12 cellular contexts compared by ENCODE assay signal in genomic region chr3:45178131-45179023, GRCh38. TPM values are rescaled to one million over a fixed set of nuclear protein-coding genes. Genes with fewer than 3 reads are reported as not detected.
DNase-seq lines count a peak whose midpoint lies in the region; ATAC-seq and TF ChIP-seq lines count a peak whose summit lies in the region.
"Had no signal": no experiment of that assay in that cellular context is flagged by ENCODE, and none has a peak within 500 bp of the region (broad histone marks: within the 10 kb centered on the region; RNA-seq: fewer than 3 reads in every experiment).

No MANE protein-coding gene starts in this region.

- H3K27ac ChIP-seq in gastrocnemius medialis (peak overlapping the region; percentile 74 to 82 (median 78)), lower lobe of right lung (no peak overlapping the region)
- H3K27ac ChIP-seq: uterus had no signal

- peak in 1 of 2 donors; percentile 58 for TF ChIP-seq POLR2A in gastrocnemius medialis (IDR thresholded peaks at IDR 0.05)

- H3K4me3 ChIP-seq in fibroblast of villous mesenchyme (ENCODE audit: low read depth, low read length) (no peak overlapping the region), gastrocnemius medialis (no peak overlapping the region), lower lobe of right lung (no peak overlapping the region)
- H3K4me3 ChIP-seq: uterus had no signal

- TF ChIP-seq CTCF in fibroblast of villous mesenchyme (IDR thresholded peaks at IDR 0.05; ENCODE audit: insufficient read depth, low read depth, low read length) (no peak), gastrocnemius medialis (IDR thresholded peaks at IDR 0.05 in 4 of 5, conservative IDR thresholded peaks at IDR 0.05 in 1 of 5) (no peak), lower lobe of right lung (IDR thresholded peaks at IDR 0.05) (no peak)

- in situ Hi-C loops in gastrocnemius medialis (cut with MboI; ENCODE audit: low sequenced_read_pairs in 4 of 4), result no loop called here

- H3K36me3 ChIP-seq in gastrocnemius medialis (no peaks in the 10 kb centered on the region), lower lobe of right lung (no peaks in the 10 kb centered on the region)
- H3K36me3 ChIP-seq: uterus had no signal

- DNase-seq in HK-2 (ENCODE audit: unreplicated experiment), result peak; percentile 66
- DNase-seq in fibroblast of villous mesenchyme (ENCODE audit: low read depth), result peak; percentile 39
- DNase-seq in gastrocnemius medialis, result peak; percentile 71 to 89
- DNase-seq in lower lobe of right lung, result no peak
- DNase-seq: activated effector memory CD4-positive, alpha-beta T cell treated with anti-CD3 and anti-CD28 coated beads, Interleukin-2, amount 50 U/mL, for 16 hours; DMS53; effector CD4-positive, alpha-beta T cell; uterus had no signal

- H3K27me3 ChIP-seq in gastrocnemius medialis (no peaks in the 10 kb centered on the region), lower lobe of right lung (ENCODE audit: low read depth) (no peaks in the 10 kb centered on the region)
- H3K27me3 ChIP-seq: uterus had no signal

- ATAC-seq in SK-N-SH treated with all-trans-retinoic acid at 6 μM for 48 hours (peak; percentile 61), gastrocnemius medialis (peak; percentile 68 to 76), lower lobe of right lung (no peak), GM19395 (IDR thresholded peaks at IDR 0.05; ENCODE audit: unreplicated experiment) (no peak), HG03159 (IDR thresholded peaks at IDR 0.05; ENCODE audit: unreplicated experiment) (no peak), GM19463 (IDR thresholded peaks at IDR 0.05; ENCODE audit: unreplicated experiment) (no peak)

- peaks cover 36 to 38% of the 10 kb centered on the region in 2 donors for H3K4me1 ChIP-seq in gastrocnemius medialis
- peaks cover 5% of the 10 kb centered on the region for H3K4me1 ChIP-seq in lower lobe of right lung

- intact Hi-C loops in gastrocnemius medialis (cut with DNase I; ENCODE audit: low total_unique reads), result no loop called here
- intact Hi-C loops in lower lobe of right lung (cut with DNase I), result no loop called here

- H3K9me3 ChIP-seq in gastrocnemius medialis (no peaks in the 10 kb centered on the region), lower lobe of right lung (no peaks in the 10 kb centered on the region)
- H3K9me3 ChIP-seq: uterus had no signal

TF ChIP-seq in SK-N-SH treated with all-trans-retinoic acid at 6 μM for 48 hours, 23 proteins besides CTCF, POLR2A, EP300 and RAD21:
- TF ChIP-seq ZFP3 (CRISPR knock-in tag; IDR thresholded peaks at IDR 0.05) (no peak), ZNF565 (CRISPR knock-in tag; conservative IDR thresholded peaks at IDR 0.05; ENCODE audit: low read depth) (no peak), BACH2 (CRISPR knock-in tag; IDR thresholded peaks at IDR 0.05; ENCODE audit: borderline replicate concordance) (no peak), RARB (CRISPR knock-in tag; IDR thresholded peaks at IDR 0.05) (no peak), TSHZ2 (CRISPR knock-in tag; IDR thresholded peaks at IDR 0.05) (no peak), CSDC2 (CRISPR knock-in tag; IDR thresholded peaks at IDR 0.05) (no peak), CREB5 (CRISPR knock-in tag; IDR thresholded peaks at IDR 0.05; ENCODE audit: low read depth) (no peak), SNAI2 (CRISPR knock-in tag; IDR thresholded peaks at IDR 0.05) (no peak), ESRRG (CRISPR knock-in tag; IDR thresholded peaks at IDR 0.05) (no peak), ZFP30 (CRISPR knock-in tag; IDR thresholded peaks at IDR 0.05) (no peak), ZC3H10 (CRISPR knock-in tag; IDR thresholded peaks at IDR 0.05) (no peak), GLIS3 (CRISPR knock-in tag; IDR thresholded peaks at IDR 0.05) (no peak), TCF4 (CRISPR knock-in tag; IDR thresholded peaks at IDR 0.05; ENCODE audit: borderline replicate concordance) (no peak)
- TF ChIP-seq, protein P1, sequence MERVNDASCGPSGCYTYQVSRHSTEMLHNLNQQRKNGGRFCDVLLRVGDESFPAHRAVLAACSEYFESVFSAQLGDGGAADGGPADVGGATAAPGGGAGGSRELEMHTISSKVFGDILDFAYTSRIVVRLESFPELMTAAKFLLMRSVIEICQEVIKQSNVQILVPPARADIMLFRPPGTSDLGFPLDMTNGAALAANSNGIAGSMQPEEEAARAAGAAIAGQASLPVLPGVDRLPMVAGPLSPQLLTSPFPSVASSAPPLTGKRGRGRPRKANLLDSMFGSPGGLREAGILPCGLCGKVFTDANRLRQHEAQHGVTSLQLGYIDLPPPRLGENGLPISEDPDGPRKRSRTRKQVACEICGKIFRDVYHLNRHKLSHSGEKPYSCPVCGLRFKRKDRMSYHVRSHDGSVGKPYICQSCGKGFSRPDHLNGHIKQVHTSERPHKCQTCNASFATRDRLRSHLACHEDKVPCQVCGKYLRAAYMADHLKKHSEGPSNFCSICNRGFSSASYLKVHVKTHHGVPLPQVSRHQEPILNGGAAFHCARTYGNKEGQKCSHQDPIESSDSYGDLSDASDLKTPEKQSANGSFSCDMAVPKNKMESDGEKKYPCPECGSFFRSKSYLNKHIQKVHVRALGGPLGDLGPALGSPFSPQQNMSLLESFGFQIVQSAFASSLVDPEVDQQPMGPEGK (CRISPR knock-in tag; IDR thresholded peaks at IDR 0.05; ENCODE audit: borderline replicate concordance), result no peak

RNA-seq across cellular contexts. Expression of gene CDCP1, which starts 32.2 kb away (rescaled TPM):
- total RNA-seq in fibroblast of villous mesenchyme, result 10.4 and 20.6 TPM in 2 replicates
- total RNA-seq in gastrocnemius medialis, result under 1 TPM; 0.12 to 0.82 (median 0.49) TPM
- total RNA-seq in lower lobe of right lung, result 28.7 TPM

RNA-seq across cellular contexts. Expression of gene TMEM158, which starts 47.7 kb away (rescaled TPM):
- 22.9 and 46.7 TPM in 2 replicates for total RNA-seq in fibroblast of villous mesenchyme
- 1 to 10 TPM in 2 of 4 donors, under 1 TPM in 2; 0.31 to 3.8 (median 1.1) TPM for total RNA-seq in gastrocnemius medialis
- 0.80 TPM for total RNA-seq in lower lobe of right lung

Comparison
In these comparisons a context has a peak if more than half of its experiments do, and no peak if none do; other contexts are left out.
1. ATAC-seq: peak in SK-N-SH treated with all-trans-retinoic acid at 6 μM for 48 hours (single experiment) and gastrocnemius medialis (2 of 2); none in lower lobe of right lung (0 of 2), GM19395 (single experiment), HG03159 (single experiment) and GM19463 (single experiment).